ENCODE assay signal across 15 cellular contexts in the genomic region with DNA sequence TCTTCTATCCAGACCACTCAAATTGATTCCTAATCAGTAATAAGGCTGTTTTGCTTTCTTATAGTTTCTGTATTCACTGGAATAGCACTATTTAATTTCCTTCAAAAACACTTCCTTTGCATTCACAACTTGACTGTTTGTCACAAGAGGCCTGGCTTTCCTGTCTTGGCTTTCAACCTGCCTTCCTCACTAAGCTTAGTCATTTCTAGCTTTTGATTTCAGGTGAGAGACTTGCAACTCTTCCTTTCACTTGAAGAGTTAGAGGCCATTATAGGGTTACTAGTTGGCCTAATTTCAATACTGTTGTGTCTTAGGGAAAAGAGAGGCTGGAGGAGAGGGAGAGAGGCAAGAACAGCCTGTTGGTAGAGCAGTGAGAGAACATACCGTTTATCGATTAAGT. TPM values are rescaled to one million over a fixed set of nuclear protein-coding genes. Genes with fewer than 3 reads are reported as not detected.
DNase-seq lines count a peak whose midpoint lies in the region; ATAC-seq and TF ChIP-seq lines count a peak whose summit lies in the region.
"Had no signal": no experiment of that assay in that cellular context is flagged by ENCODE, and none has a peak within 500 bp of the region (broad histone marks: within the 10 kb centered on the region; RNA-seq: fewer than 3 reads in every experiment).

No MANE protein-coding gene starts in this region.

- no peaks in the 10 kb centered on the region for H3K9me3 Mint-ChIP-seq in activated T-helper 17 cell treated with anti-CD3 and anti-CD28 coated beads, Interleukin-2, amount 50 U/mL, for 72 hours
- H3K9me3 Mint-ChIP-seq: activated B cell treated with CpG ODN at 0.5 μM for 24 hours had no signal

- CTCF ChIA-PET in mammary epithelial cell (lab: Charles Lee; ENCODE audit: low non-redundant PET), result interaction anchor here (0.9 kb wide), 1 partner anchor 1107 kb away, joined by 3 read pairs; no protein-coding TSS in a partner anchor

- no TSS peak for BruUV-seq in mammary epithelial cell (replicated peaks; lab: Mats Ljungman, UMichigan)

- no peak overlapping the region for H3K27ac Mint-ChIP-seq in activated T-helper 17 cell treated with anti-CD3 and anti-CD28 coated beads, Interleukin-2, amount 50 U/mL, for 72 hours
- H3K27ac Mint-ChIP-seq: activated B cell treated with CpG ODN at 0.5 μM for 24 hours had no signal

- no peak overlapping the region for H2AFZ ChIP-seq in mammary epithelial cell (ENCODE audit: low read depth, low read length)

- no peak overlapping the region for H3K4me3 ChIP-seq in mammary epithelial cell (replicated peaks in 1 of 3; ENCODE audit: insufficient read depth in 1 of 3, low read depth in 2 of 3, low read length in 3 of 3)

- no peaks in the 10 kb centered on the region for H3K36me3 ChIP-seq in mammary epithelial cell (ENCODE audit: insufficient read depth, low read length)

- peak; percentile 8 to 25 for ATAC-seq in activated CD4-positive, CD25-positive, alpha-beta regulatory T cell treated with anti-CD3 and anti-CD28 coated beads, Interleukin-2, amount 50 U/mL, for 24 hours
- peak; percentile 50 for ATAC-seq in GM19467 (IDR thresholded peaks at IDR 0.05; ENCODE audit: unreplicated experiment)
- ATAC-seq in HG02885 (IDR thresholded peaks at IDR 0.05; ENCODE audit: poor library complexity, unreplicated experiment), result peak; percentile 79
- ATAC-seq in activated T-helper 17 cell treated with anti-CD3 and anti-CD28 coated beads, Interleukin-2, amount 50 U/mL, for 72 hours (replicated peaks), result peak; percentile 63
- ATAC-seq in HG03139 (IDR thresholded peaks at IDR 0.05; ENCODE audit: unreplicated experiment), result no peak

- no peaks in the 10 kb centered on the region for H4K20me1 ChIP-seq in mammary epithelial cell (ENCODE audit: insufficient read depth, low read length)

- DNase-seq in activated CD4-positive, CD25-positive, alpha-beta regulatory T cell treated with anti-CD3 and anti-CD28 coated beads, Interleukin-2, amount 50 U/mL, for 72 hours, result no peak
- DNase-seq in mammary epithelial cell (no peak), DMS53 (lab: John Stamatoyannopoulos, UW) (no peak)
- DNase-seq: activated B cell treated with CpG ODN at 0.5 μM for 24 hours, COR-L47, dermis blood vessel endothelial cell, NCI-H69, SHP77, substantia nigra had no signal

- H3K79me2 ChIP-seq in mammary epithelial cell (ENCODE audit: insufficient read depth, low read length), result no peaks in the 10 kb centered on the region

- peaks cover 3% of the 10 kb centered on the region for H3K27me3 Mint-ChIP-seq in activated T-helper 17 cell treated with anti-CD3 and anti-CD28 coated beads, Interleukin-2, amount 50 U/mL, for 72 hours
- H3K27me3 Mint-ChIP-seq: activated B cell treated with CpG ODN at 0.5 μM for 24 hours had no signal

- peaks cover 4% of the 10 kb centered on the region for H3K4me1 ChIP-seq in mammary epithelial cell (ENCODE audit: insufficient read depth, low read length)

- H3K4me1 Mint-ChIP-seq in activated T-helper 17 cell treated with anti-CD3 and anti-CD28 coated beads, Interleukin-2, amount 50 U/mL, for 72 hours, result peaks cover 17% of the 10 kb centered on the region

- H3K4me2 ChIP-seq in mammary epithelial cell (ENCODE audit: insufficient read depth, low read depth, low read length), result no peak overlapping the region

- intact Hi-C loops in mammary epithelial cell (cut with micrococcal nuclease), result no loop called here

- H3K36me3 Mint-ChIP-seq in activated T-helper 17 cell treated with anti-CD3 and anti-CD28 coated beads, Interleukin-2, amount 50 U/mL, for 72 hours (ENCODE audit: low read depth), result no peaks in the 10 kb centered on the region

- in situ Hi-C loops in mammary epithelial cell (cut with MboI; ENCODE audit: low sequenced_read_pairs in 2 of 2), result no loop called here

- H3K9ac ChIP-seq in mammary epithelial cell (ENCODE audit: insufficient read depth, low read length), result no peak overlapping the region

- dilution Hi-C loops in mammary epithelial cell (cut with HindIII; ENCODE audit: low sequenced_read_pairs), result no loop called here

- TF ChIP-seq CTCF in mammary epithelial cell (conservative IDR thresholded peaks at IDR 0.05 in 1 of 2, IDR thresholded peaks at IDR 0.05 in 1 of 2; ENCODE audit: extremely low read depth in 1 of 2, insufficient read depth in 1 of 2, low read depth in 1 of 2, low read length in 2 of 2), result no peak

- H3K27ac ChIP-seq in mammary epithelial cell (ENCODE audit: insufficient read depth, low read depth, low read length), result no peak overlapping the region
- H3K27ac ChIP-seq: 22Rv1 had no signal

- no peaks in the 10 kb centered on the region for H3K27me3 ChIP-seq in mammary epithelial cell (ENCODE audit: insufficient read depth, low read length)

- WGBS in mammary epithelial cell (ENCODE audit: low coverage, missing lambda C conversion rate), result 100% methylated on average over 2 of the region's 2 CpGs

- H3K4me3 Mint-ChIP-seq in activated T-helper 17 cell treated with anti-CD3 and anti-CD28 coated beads, Interleukin-2, amount 50 U/mL, for 72 hours, result peak overlapping the region; percentile 23
- H3K4me3 Mint-ChIP-seq: activated B cell treated with CpG ODN at 0.5 μM for 24 hours had no signal

- no peaks in the 10 kb centered on the region for H3K9me3 ChIP-seq in mammary epithelial cell (replicated peaks; ENCODE audit: insufficient read depth, low read length)

RNA-seq across cellular contexts. Expression of gene SACS, which starts 47.0 kb away (rescaled TPM):
- 10 to 100 TPM; 44.1 to 45.4 TPM for total RNA-seq in activated T-helper 17 cell treated with anti-CD3 and anti-CD28 coated beads, Interleukin-2, amount 50 U/mL, for 72 hours
- 10 to 100 TPM; 18.5 to 45.5 TPM for total RNA-seq in mammary epithelial cell
- polyA plus RNA-seq in mammary epithelial cell, result 9.2 TPM
- 44.8 TPM for polyA minus RNA-seq in mammary epithelial cell
